23 cellular contexts compared by ENCODE assay signal in genomic region chr10:20207700-20208099, GRCh38.
"Had no signal": no experiment of that assay in that cellular context is flagged by ENCODE, and none has a peak within 500 bp of the region (broad histone marks: within the 10 kb centered on the region; RNA-seq: fewer than 3 reads in every experiment).

No MANE protein-coding gene starts in this region.

- H3K4me1 ChIP-seq: ascending aorta, Peyer's patch had no signal

- H3K4me3 ChIP-seq: ascending aorta, K562, Peyer's patch had no signal

- H3K36me3 ChIP-seq: ascending aorta, Peyer's patch had no signal

- H3K27me3 ChIP-seq: ascending aorta, Peyer's patch had no signal

- H3K9me3 ChIP-seq: ascending aorta, Peyer's patch had no signal

- H3K27ac ChIP-seq: ascending aorta, Peyer's patch had no signal

- ATAC-seq: activated CD8-positive, alpha-beta memory T cell treated with anti-CD3 and anti-CD28 coated beads, Interleukin-2, amount 10 ng/mL, durations not matched to agents 7 days and 5 days; K562; T-helper 17 cell had no signal

- DNase-seq: activated B cell treated with CpG ODN at 0.5 μM for 24 hours; activated CD4-positive, alpha-beta T cell treated with anti-CD3 and anti-CD28 coated beads for 1 hour; activated CD4-positive, alpha-beta T cell treated with anti-CD3 and anti-CD28 coated beads, Interleukin-2, amount 10 ng/mL, durations not matched to agents 24 days and 14 days; activated CD4-positive, alpha-beta T cell treated with anti-CD3 and anti-CD28 coated beads, Interleukin-2, amount 50 U/mL, for 48 hours; activated CD8-positive, alpha-beta memory T cell treated with anti-CD3 and anti-CD28 coated beads, Interleukin-2, amount 10 ng/mL, durations not matched to agents 7 days and 5 days; activated effector memory CD4-positive, alpha-beta T cell treated with Interleukin-2 at 50 U/mL for 16 hours; activated naive CD4-positive, alpha-beta T cell; activated T-cell treated with anti-CD3 and anti-CD28 coated beads, Interleukin-2, amount 50 U/mL, for 24 hours; amniotic stem cell; Karpas-422; MM.1S; NCI-H1105 treated with DMSO at 0.1 percent for 48 hours; NCI-H146; NCI-H187 treated with DMSO at 0.1 percent for 48 hours; NCI-H2081 treated with DMSO at 0.1 percent for 48 hours; NCI-H2227 treated with DMSO at 0.1 percent for 48 hours; NCI-H526 treated with DMSO at 0.1 percent for 48 hours; Peyer's patch; SIG-M5; T-helper 17 cell; T-helper 9 cell had no signal
